Comparison of ENCODE assay signal across 8 cellular contexts in the genomic region with DNA sequence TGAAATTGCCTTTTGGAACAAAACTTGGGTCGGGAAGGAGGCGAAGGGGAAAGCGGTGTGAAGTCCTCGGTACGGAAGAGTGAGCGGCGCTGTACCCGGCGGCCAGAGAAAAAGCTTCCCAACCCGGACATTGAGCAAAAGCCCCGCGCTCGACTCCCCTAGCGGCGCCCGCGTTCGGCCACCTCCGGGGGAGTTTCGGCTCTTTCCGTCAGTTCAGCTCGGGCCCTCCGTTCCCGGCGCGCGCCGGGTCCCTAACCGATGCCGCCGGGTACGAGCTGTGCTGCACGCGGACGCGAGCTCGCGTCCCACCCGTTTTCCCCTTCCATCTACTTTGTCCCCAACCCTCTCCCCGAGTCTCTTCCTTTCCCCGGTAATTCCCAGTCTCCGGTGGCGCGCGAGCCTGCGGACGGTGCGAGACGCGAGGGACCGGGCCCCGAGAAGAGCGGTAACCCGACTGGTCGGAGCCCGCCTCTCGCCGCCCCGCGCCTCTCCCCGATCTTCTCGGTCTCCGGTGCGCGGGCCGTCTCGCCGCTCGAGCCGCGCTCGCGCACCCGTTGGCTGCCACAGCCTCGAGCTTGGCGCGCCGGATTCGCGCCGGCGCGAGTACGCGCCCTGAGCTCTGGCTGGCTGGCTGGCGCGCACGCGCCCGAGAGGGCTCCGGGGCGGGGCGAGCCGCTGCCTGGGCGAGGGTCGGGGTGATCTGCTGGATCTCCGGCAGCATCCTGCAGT. TPM values are rescaled to one million over a fixed set of nuclear protein-coding genes. Genes with fewer than 3 reads are reported as not detected.
DNase-seq lines count a peak whose midpoint lies in the region; ATAC-seq and TF ChIP-seq lines count a peak whose summit lies in the region.

No MANE protein-coding gene starts in this region.

- H3K9me3 Mint-ChIP-seq in activated T-helper 2 cell treated with anti-CD3 and anti-CD28 coated beads, Interferon-gamma antibody, Interleukin-2, Interleukin-4, amounts not matched to agents 10 μg/mL and 5 μg/mL and 100 μg/mL, durations not matched to agents 14 hours and 24 hours and 36 hours = no peaks in the 10 kb centered on the region
- no peaks in the 10 kb centered on the region for H3K9me3 Mint-ChIP-seq in nephron progenitor cell

- H3K9me3 ChIP-seq in GM23248 (ENCODE audit: low read depth) = no peaks in the 10 kb centered on the region

- H3K4me3 ChIP-seq in GM23248 = peak overlapping the region; percentile 82
- peak overlapping the region; percentile 61 for H3K4me3 ChIP-seq in fibroblast of pulmonary artery (replicated peaks; ENCODE audit: low read depth, low read length)

- H3K4me3 Mint-ChIP-seq in activated T-helper 2 cell treated with anti-CD3 and anti-CD28 coated beads, Interferon-gamma antibody, Interleukin-2, Interleukin-4, amounts not matched to agents 10 μg/mL and 5 μg/mL and 100 μg/mL, durations not matched to agents 14 hours and 24 hours and 36 hours (ENCODE audit: low read depth) = peak overlapping the region; percentile 86
- H3K4me3 Mint-ChIP-seq in nephron progenitor cell = peak overlapping the region; percentile 98

- no peaks in the 10 kb centered on the region for H4K20me1 ChIP-seq in GM23248 (ENCODE audit: insufficient read depth)

- H3K36me3 ChIP-seq in GM23248 (ENCODE audit: low read depth) = no peaks in the 10 kb centered on the region

- in situ Hi-C loops in GM23248 (cut with MboI) = loop anchor here (10.0 kb wide), 1 partner anchor 138 kb away; no protein-coding TSS in a partner anchor

- peak overlapping the region; percentile 96 for H3K9ac ChIP-seq in GM23248

- H3K79me2 ChIP-seq in GM23248 (ENCODE audit: insufficient read depth) = peaks cover 47% of the 10 kb centered on the region

- peak; percentile 1 for TF ChIP-seq CTCF in fibroblast of pulmonary artery (IDR thresholded peaks at IDR 0.05; ENCODE audit: low read length, missing control alignments)
- TF ChIP-seq CTCF in nephron progenitor cell (IDR thresholded peaks at IDR 0.05) = no peak

- H3K4me1 ChIP-seq in GM23248 (ENCODE audit: insufficient read depth) = peaks cover 27% of the 10 kb centered on the region

- WGBS in GM23248 (ENCODE audit: low coverage in 1 of 2, low lambda C conversion rate in 2 of 2, missing lambda C conversion rate in 2 of 2), 2 experiments = 1% methylated on average over 78 to 92 of the region's 97 CpGs

- peak overlapping the region; percentile 97 for H3K4me2 ChIP-seq in GM23248 (ENCODE audit: unreplicated experiment)

- no peaks in the 10 kb centered on the region for H3K9me2 ChIP-seq in GM23248 (ENCODE audit: insufficient read depth)

- H3K4me1 Mint-ChIP-seq in activated T-helper 2 cell treated with anti-CD3 and anti-CD28 coated beads, Interferon-gamma antibody, Interleukin-2, Interleukin-4, amounts not matched to agents 10 μg/mL and 5 μg/mL and 100 μg/mL, durations not matched to agents 14 hours and 24 hours and 36 hours (ENCODE audit: low read depth) = peaks cover 35% of the 10 kb centered on the region
- H3K4me1 Mint-ChIP-seq in nephron progenitor cell = peaks cover 34% of the 10 kb centered on the region

- H3K36me3 Mint-ChIP-seq in activated T-helper 2 cell treated with anti-CD3 and anti-CD28 coated beads, Interferon-gamma antibody, Interleukin-2, Interleukin-4, amounts not matched to agents 10 μg/mL and 5 μg/mL and 100 μg/mL, durations not matched to agents 14 hours and 24 hours and 36 hours (ENCODE audit: low read depth) = peaks cover 6% of the 10 kb centered on the region
- peaks cover 13% of the 10 kb centered on the region for H3K36me3 Mint-ChIP-seq in nephron progenitor cell (ENCODE audit: low read depth)

- ATAC-seq in stimulated activated naive CD8-positive, alpha-beta T cell treated with anti-CD3 and anti-CD28 coated beads, Interleukin-15, Interleukin-2, amounts not matched to agents 100 U/mL and 50 U/mL, for 24 hours = peak; percentile 91

- no peaks in the 10 kb centered on the region for H3K27me3 ChIP-seq in GM23248 (replicated peaks; ENCODE audit: insufficient read depth)

- H3K27ac ChIP-seq in GM23248 = peak overlapping the region; percentile 83

- no peaks in the 10 kb centered on the region for H3K27me3 Mint-ChIP-seq in activated T-helper 2 cell treated with anti-CD3 and anti-CD28 coated beads, Interferon-gamma antibody, Interleukin-2, Interleukin-4, amounts not matched to agents 10 μg/mL and 5 μg/mL and 100 μg/mL, durations not matched to agents 14 hours and 24 hours and 36 hours (ENCODE audit: low read depth)
- peaks cover 18% of the 10 kb centered on the region for H3K27me3 Mint-ChIP-seq in nephron progenitor cell (ENCODE audit: low read depth, poor library complexity)

- intact Hi-C loops in activated T-helper 2 cell treated with anti-CD3 and anti-CD28 coated beads, Interferon-gamma antibody, Interleukin-2, Interleukin-4, amounts not matched to agents 10 μg/mL and 5 μg/mL and 100 μg/mL, durations not matched to agents 14 hours and 24 hours and 36 hours (cut with micrococcal nuclease) = loop anchor here (5.0 to 10.0 kb wide), 4 partner anchors 85 to 378 kb away; partner anchors contain the start of genes FMNL3, MCRS1 and TMBIM6

- H3F3A ChIP-seq in GM23248 (ENCODE audit: insufficient read depth) = peaks cover 33% of the 10 kb centered on the region

- H3K27ac Mint-ChIP-seq in activated T-helper 2 cell treated with anti-CD3 and anti-CD28 coated beads, Interferon-gamma antibody, Interleukin-2, Interleukin-4, amounts not matched to agents 10 μg/mL and 5 μg/mL and 100 μg/mL, durations not matched to agents 14 hours and 24 hours and 36 hours = peak overlapping the region; percentile 95
- H3K27ac Mint-ChIP-seq in nephron progenitor cell = peak overlapping the region; percentile 96

- peak overlapping the region; percentile 98 for H2AFZ ChIP-seq in GM23248

- peak; percentile 93 for DNase-seq in DMS79 treated with DMSO at 0.1 percent for 48 hours (lab: John Stamatoyannopoulos, UW)
- peak; percentile 94 for DNase-seq in GM23248
- peak; percentile 94 for DNase-seq in LHCN-M2 (ENCODE audit: low read depth)
- peak; percentile 96 for DNase-seq in RPMI8226
- peak; percentile 90 for DNase-seq in activated T-helper 2 cell treated with anti-CD3 and anti-CD28 coated beads, Interferon-gamma antibody, Interleukin-2, Interleukin-4, amounts not matched to agents 10 μg/mL and 5 μg/mL and 100 μg/mL, durations not matched to agents 14 hours and 24 hours and 36 hours (ENCODE audit: low spot score)
- peak; percentile 96 for DNase-seq in fibroblast of pulmonary artery (ENCODE audit: low read depth)
- peak; percentile 95 for DNase-seq in nephron progenitor cell
- peak; percentile 92 for DNase-seq in stimulated activated naive CD8-positive, alpha-beta T cell treated with anti-CD3 and anti-CD28 coated beads, Interleukin-15, Interleukin-2, amounts not matched to agents 100 U/mL and 50 U/mL, for 24 hours

RNA-seq across cellular contexts. Expression of gene SPATS2, which starts 0.4 kb away (rescaled TPM):
- 13.7 and 25.0 TPM in 2 replicates for total RNA-seq in GM23248 (2014; rRNA removed; shearing (Covaris generic))
- 22.3 and 22.4 TPM in 2 replicates for polyA plus RNA-seq in GM23248 (2016; fragmentation: Nextera tagmentation; extraction: Ambion mirVana)
- total RNA-seq in LHCN-M2 (2014; rRNA removed) = 25.7 and 27.6 TPM in 2 replicates
- polyA plus RNA-seq in LHCN-M2 (2012) = 19.0 TPM
- total RNA-seq in activated T-helper 2 cell treated with anti-CD3 and anti-CD28 coated beads, Interferon-gamma antibody, Interleukin-2, Interleukin-4, amounts not matched to agents 10 μg/mL and 5 μg/mL and 100 μg/mL, durations not matched to agents 14 hours and 24 hours and 36 hours = 17.9 and 19.3 TPM in 2 replicates

RNA-seq across cellular contexts. Expression of gene DNAJC22, which starts 20.1 kb away (rescaled TPM):
- total RNA-seq in GM23248 (2014; rRNA removed; shearing (Covaris generic)) = 1.5 and 2.5 TPM in 2 replicates
- polyA plus RNA-seq in GM23248 (2016; fragmentation: Nextera tagmentation; extraction: Ambion mirVana) = 0.69 and 1.9 TPM in 2 replicates
- total RNA-seq in LHCN-M2 (2014; rRNA removed) = 1.1 and 1.4 TPM in 2 replicates
- polyA plus RNA-seq in LHCN-M2 (2012) = 1.6 TPM
- 0.09 TPM in 1 of 2 replicates, not detected in the other for total RNA-seq in activated T-helper 2 cell treated with anti-CD3 and anti-CD28 coated beads, Interferon-gamma antibody, Interleukin-2, Interleukin-4, amounts not matched to agents 10 μg/mL and 5 μg/mL and 100 μg/mL, durations not matched to agents 14 hours and 24 hours and 36 hours

RNA-seq across cellular contexts. Expression of gene C1QL4, which starts 29.8 kb away (rescaled TPM):
- not detected in 2 replicates for total RNA-seq in GM23248 (2014; rRNA removed; shearing (Covaris generic))
- polyA plus RNA-seq in GM23248 (2016; fragmentation: Nextera tagmentation; extraction: Ambion mirVana) = not detected in 2 replicates
- total RNA-seq in LHCN-M2 (2014; rRNA removed) = 0.19 and 0.46 TPM in 2 replicates
- 0.12 TPM for polyA plus RNA-seq in LHCN-M2 (2012)
- total RNA-seq in activated T-helper 2 cell treated with anti-CD3 and anti-CD28 coated beads, Interferon-gamma antibody, Interleukin-2, Interleukin-4, amounts not matched to agents 10 μg/mL and 5 μg/mL and 100 μg/mL, durations not matched to agents 14 hours and 24 hours and 36 hours = not detected in 2 replicates

RNA-seq across cellular contexts. Expression of gene TROAP, which starts 43.8 kb away (rescaled TPM):
- total RNA-seq in GM23248 (2014; rRNA removed; shearing (Covaris generic)) = 4.4 and 6.2 TPM in 2 replicates
- 8.8 and 11.7 TPM in 2 replicates for polyA plus RNA-seq in GM23248 (2016; fragmentation: Nextera tagmentation; extraction: Ambion mirVana)
- total RNA-seq in LHCN-M2 (2014; rRNA removed) = 30.0 and 32.8 TPM in 2 replicates
- 27.8 TPM for polyA plus RNA-seq in LHCN-M2 (2012)
- total RNA-seq in activated T-helper 2 cell treated with anti-CD3 and anti-CD28 coated beads, Interferon-gamma antibody, Interleukin-2, Interleukin-4, amounts not matched to agents 10 μg/mL and 5 μg/mL and 100 μg/mL, durations not matched to agents 14 hours and 24 hours and 36 hours = 58.3 and 59.3 TPM in 2 replicates

Comparison
In these comparisons a context has a peak if more than half of its experiments do, and no peak if none do; other contexts are left out.
1. Peak in every context shown above with its lines: DNase-seq, ATAC-seq, H3K4me3 ChIP-seq and H3K27ac ChIP-seq.